In genomic region chr6:18179770-18180393, GRCh38 we compare ENCODE assay signal across 22 cellular contexts. TPM values are rescaled to one million over a fixed set of nuclear protein-coding genes. Genes with fewer than 3 reads are reported as not detected.
DNase-seq lines count a peak whose midpoint lies in the region; ATAC-seq and TF ChIP-seq lines count a peak whose summit lies in the region.
"Had no signal": no experiment of that assay in that cellular context is flagged by ENCODE, and none has a peak within 500 bp of the region (broad histone marks: within the 10 kb centered on the region; RNA-seq: fewer than 3 reads in every experiment).

No MANE protein-coding gene starts in this region.

- H3K4me3 Mint-ChIP-seq in WTC11, result no peak overlapping the region
- H3K4me3 Mint-ChIP-seq in progenitor cell of endocrine pancreas (ENCODE audit: low read depth), result no peak overlapping the region
- H3K4me3 Mint-ChIP-seq: activated CD8-positive, alpha-beta memory T cell treated with anti-CD3 and anti-CD28 coated beads, Interleukin-2, amount 10 ng/mL, durations not matched to agents 7 days and 5 days had no signal

- WGBS in transverse colon (ENCODE audit: low coverage in 1 of 2), 2 donors, result 48 to 89% methylated on average over 3 to 5 of the region's 5 CpGs

- H3K36me3 ChIP-seq in transverse colon, result peaks cover 0 to 2% (median 0%) of the 10 kb centered on the region in 4 donors

- H3K27me3 Mint-ChIP-seq in WTC11 (ENCODE audit: low read depth), result no peaks in the 10 kb centered on the region
- no peaks in the 10 kb centered on the region for H3K27me3 Mint-ChIP-seq in progenitor cell of endocrine pancreas
- H3K27me3 Mint-ChIP-seq: activated CD8-positive, alpha-beta memory T cell treated with anti-CD3 and anti-CD28 coated beads, Interleukin-2, amount 10 ng/mL, durations not matched to agents 7 days and 5 days had no signal

- intact Hi-C loops in transverse colon (cut with DNase I; ENCODE audit: low total_unique reads), result no loop called here

- in situ Hi-C loops in transverse colon (cut with MboI; ENCODE audit: low pct_ligation_motif_present in 1 of 4, low pct_unique_long_range_greater_than_20kb in 1 of 4, low sequenced_read_pairs in 3 of 4), result no loop called here

- H3K27me3 ChIP-seq in transverse colon, result no peaks in the 10 kb centered on the region
- H3K27me3 ChIP-seq: BLaER1 treated with 17β-estradiol and CSF1 and Interleukin-3, amounts not matched to agents 10 nM and 100 nM; Peyer's patch had no signal

- no peaks in the 10 kb centered on the region for H3K9me3 ChIP-seq in transverse colon
- H3K9me3 ChIP-seq: Peyer's patch had no signal

- TF ChIP-seq EP300 in transverse colon (IDR thresholded peaks at IDR 0.05; ENCODE audit: low read depth), result no peak

- ATAC-seq in WTC11 (no peak), GM21423 (IDR thresholded peaks at IDR 0.05; ENCODE audit: unreplicated experiment) (no peak), GM18505 (IDR thresholded peaks at IDR 0.05; ENCODE audit: unreplicated experiment) (no peak)
- ATAC-seq: activated CD8-positive, alpha-beta memory T cell treated with anti-CD3 and anti-CD28 coated beads, Interleukin-2, amount 10 ng/mL, durations not matched to agents 7 days and 5 days had no signal

- TF ChIP-seq POLR2A in transverse colon (IDR thresholded peaks at IDR 0.05) (no peak), GM18505 (IDR thresholded peaks at IDR 0.05; ENCODE audit: borderline replicate concordance, extremely low read depth, insufficient read depth, insufficient read length) (no peak)

- peak overlapping the region; percentile 52 to 72 (median 68) for H3K27ac ChIP-seq in transverse colon
- H3K27ac ChIP-seq: 22Rv1, GM23248, parathyroid adenoma had no signal

- H3K4me1 Mint-ChIP-seq in WTC11 (peaks cover 29% of the 10 kb centered on the region), progenitor cell of endocrine pancreas (ENCODE audit: low read depth) (no peaks in the 10 kb centered on the region)
- H3K4me1 Mint-ChIP-seq: activated CD8-positive, alpha-beta memory T cell treated with anti-CD3 and anti-CD28 coated beads, Interleukin-2, amount 10 ng/mL, durations not matched to agents 7 days and 5 days had no signal

- DNase-seq in SIG-M5 treated with dmso at 0.1 percent for 504 hours (lab: John Stamatoyannopoulos, UW; ENCODE audit: unreplicated experiment), result peak; percentile 24
- no peak for DNase-seq in SIG-M5 (lab: John Stamatoyannopoulos, UW)
- DNase-seq in WTC11 (ENCODE audit: low spot score), result no peak
- DNase-seq in medulla oblongata (ENCODE audit: extremely low spot score), result peak; percentile 66
- DNase-seq in transverse colon, result peak; percentile 47
- no peak for DNase-seq in progenitor cell of endocrine pancreas (ENCODE audit: low spot score, unreplicated experiment)
- DNase-seq: activated CD4-positive, CD25-positive, alpha-beta regulatory T cell treated with anti-CD3 and anti-CD28 coated beads, Interleukin-2, amount 50 U/mL, for 72 hours; activated CD8-positive, alpha-beta memory T cell treated with anti-CD3 and anti-CD28 coated beads, Interleukin-2, amount 10 ng/mL, durations not matched to agents 7 days and 5 days; activated effector memory CD4-positive, alpha-beta T cell treated with Interleukin-2 at 50 U/mL for 16 hours; central memory CD4-positive, alpha-beta T cell; GM23248; IMR-90; NCI-H2081 treated with DMSO at 0.1 percent for 48 hours; NCI-H524 treated with DMSO at 0.1 percent for 48 hours; stimulated activated naive CD4-positive, alpha-beta T cell; T-helper 1 cell had no signal

- peaks cover 2% of the 10 kb centered on the region; the same call in 1 of the 2 replicates for H3K9me3 Mint-ChIP-seq in WTC11
- H3K9me3 Mint-ChIP-seq in progenitor cell of endocrine pancreas (ENCODE audit: low read depth), result peaks cover 21% of the 10 kb centered on the region

- H3K4me1 ChIP-seq in transverse colon, result peaks cover 0 to 20% (median 0%) of the 10 kb centered on the region in 4 donors
- H3K4me1 ChIP-seq: parathyroid adenoma, Peyer's patch had no signal

- H3K36me3 Mint-ChIP-seq in WTC11, result peaks cover 22% of the 10 kb centered on the region
- peaks cover 38% of the 10 kb centered on the region for H3K36me3 Mint-ChIP-seq in progenitor cell of endocrine pancreas (ENCODE audit: insufficient read depth)

- POLR2A ChIA-PET in WTC11 (lab: Charles Lee), result no interaction called here

- H3K4me3 ChIP-seq in transverse colon, result no peak overlapping the region
- H3K4me3 ChIP-seq: BLaER1 treated with 17β-estradiol and CSF1 and Interleukin-3, amounts not matched to agents 10 nM and 100 nM; GM23248; Peyer's patch had no signal

- CTCF ChIA-PET in WTC11 (lab: Charles Lee), result interaction anchor here (0.6 kb wide), 1 partner anchor 11 kb away, joined by 4 read pairs; no protein-coding TSS in a partner anchor

- H3K27ac Mint-ChIP-seq in WTC11 (peak overlapping the region; percentile 59; the same call in 1 of the 2 replicates), progenitor cell of endocrine pancreas (no peak overlapping the region)
- H3K27ac Mint-ChIP-seq: activated CD8-positive, alpha-beta memory T cell treated with anti-CD3 and anti-CD28 coated beads, Interleukin-2, amount 10 ng/mL, durations not matched to agents 7 days and 5 days had no signal

- no peak for TF ChIP-seq CTCF in WTC11 (IDR thresholded peaks at IDR 0.05)
- no peak for TF ChIP-seq CTCF in transverse colon (IDR thresholded peaks at IDR 0.05)
- no peak for TF ChIP-seq CTCF in progenitor cell of endocrine pancreas (IDR thresholded peaks at IDR 0.05; ENCODE audit: unreplicated experiment)

TF ChIP-seq in WTC11, 78 proteins besides CTCF, POLR2A, EP300 and RAD21:
- TF ChIP-seq CREB1 (CRISPR knock-in tag; IDR thresholded peaks at IDR 0.05) (no peak), ZNF281 (CRISPR knock-in tag; IDR thresholded peaks at IDR 0.05) (no peak), ZNF138 (CRISPR knock-in tag; conservative IDR thresholded peaks at IDR 0.05) (no peak), ZNF317 (CRISPR knock-in tag; IDR thresholded peaks at IDR 0.05; ENCODE audit: borderline replicate concordance, low read depth) (no peak), OVOL2 (CRISPR knock-in tag; IDR thresholded peaks at IDR 0.05; ENCODE audit: borderline replicate concordance) (no peak), TEAD1 (CRISPR knock-in tag; IDR thresholded peaks at IDR 0.05) (no peak), GABPB1 (CRISPR knock-in tag; IDR thresholded peaks at IDR 0.05) (no peak), FOXK1 (CRISPR knock-in tag; IDR thresholded peaks at IDR 0.05) (no peak), NFE2L1 (CRISPR knock-in tag; IDR thresholded peaks at IDR 0.05) (no peak), TCF7 (CRISPR knock-in tag; IDR thresholded peaks at IDR 0.05; ENCODE audit: low read depth) (no peak)

RNA-seq across cellular contexts. Expression of gene KDM1B, which starts 24.7 kb away (rescaled TPM):
- total RNA-seq in WTC11 (2021) (6.7 to 8.7 TPM (median 8.0 TPM) in 3 replicates), transverse colon (10 to 100 TPM; 18.9 to 70.7 (median 40.0) TPM), progenitor cell of endocrine pancreas (19.5 and 21.7 TPM in 2 replicates)

RNA-seq across cellular contexts. Expression of gene TPMT, which starts 25.0 kb away (rescaled TPM):
- total RNA-seq in WTC11 (2021) (12.7 to 14.4 TPM (median 13.5 TPM) in 3 replicates), transverse colon (10 to 100 TPM; 15.1 to 53.5 (median 32.8) TPM), progenitor cell of endocrine pancreas (8.2 and 9.3 TPM in 2 replicates)

RNA-seq across cellular contexts. Expression of gene NHLRC1, which starts 57.4 kb away (rescaled TPM):
- 1.0 to 1.4 TPM (median 1.2 TPM) in 3 replicates for total RNA-seq in WTC11 (2021)
- total RNA-seq in transverse colon, result 1 to 10 TPM in 2 of 4 donors, not detected in 2; 1.1 to 2.1 TPM
- 0.60 and 0.65 TPM in 2 replicates for total RNA-seq in progenitor cell of endocrine pancreas

Comparison
In these comparisons a context has a peak if more than half of its experiments do, and no peak if none do; other contexts are left out.
1. DNase-seq: peak in SIG-M5 treated with dmso at 0.1 percent for 504 hours (single experiment), medulla oblongata (single experiment) and transverse colon (single experiment); none in SIG-M5 (single experiment), WTC11 (single experiment) and progenitor cell of endocrine pancreas (single experiment).